Comparison of ENCODE assay signal across 1 cellular context in the genomic region with DNA sequence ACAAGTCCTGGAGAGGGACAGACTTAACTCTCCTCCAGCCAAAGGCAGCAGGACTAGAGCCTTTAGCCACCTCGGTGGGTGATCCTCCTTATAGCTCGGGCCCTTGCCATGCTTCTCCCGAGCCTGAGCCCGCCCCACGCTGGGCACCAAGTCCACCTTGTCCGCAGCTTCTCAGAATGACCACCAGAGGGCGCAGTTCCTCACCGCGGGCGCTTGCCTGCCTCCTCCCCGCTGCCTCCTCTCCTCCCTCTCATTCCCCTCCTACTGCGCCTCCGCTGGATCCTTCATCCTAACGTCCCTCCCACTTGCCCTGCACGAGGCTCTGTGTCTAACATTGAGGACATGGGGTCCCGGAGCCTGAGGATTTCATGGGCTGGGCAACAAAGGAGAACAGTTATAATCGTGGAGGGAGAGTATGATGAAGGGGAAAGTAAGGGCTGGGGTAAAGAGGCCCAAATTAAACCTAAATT.
TF ChIP-seq lines count a peak whose summit lies in the region.

No MANE protein-coding gene starts in this region.

TF ChIP-seq in HepG2, 621 proteins besides CTCF, POLR2A, EP300 and RAD21 (continued from another document):
- TF ChIP-seq, protein P1, sequence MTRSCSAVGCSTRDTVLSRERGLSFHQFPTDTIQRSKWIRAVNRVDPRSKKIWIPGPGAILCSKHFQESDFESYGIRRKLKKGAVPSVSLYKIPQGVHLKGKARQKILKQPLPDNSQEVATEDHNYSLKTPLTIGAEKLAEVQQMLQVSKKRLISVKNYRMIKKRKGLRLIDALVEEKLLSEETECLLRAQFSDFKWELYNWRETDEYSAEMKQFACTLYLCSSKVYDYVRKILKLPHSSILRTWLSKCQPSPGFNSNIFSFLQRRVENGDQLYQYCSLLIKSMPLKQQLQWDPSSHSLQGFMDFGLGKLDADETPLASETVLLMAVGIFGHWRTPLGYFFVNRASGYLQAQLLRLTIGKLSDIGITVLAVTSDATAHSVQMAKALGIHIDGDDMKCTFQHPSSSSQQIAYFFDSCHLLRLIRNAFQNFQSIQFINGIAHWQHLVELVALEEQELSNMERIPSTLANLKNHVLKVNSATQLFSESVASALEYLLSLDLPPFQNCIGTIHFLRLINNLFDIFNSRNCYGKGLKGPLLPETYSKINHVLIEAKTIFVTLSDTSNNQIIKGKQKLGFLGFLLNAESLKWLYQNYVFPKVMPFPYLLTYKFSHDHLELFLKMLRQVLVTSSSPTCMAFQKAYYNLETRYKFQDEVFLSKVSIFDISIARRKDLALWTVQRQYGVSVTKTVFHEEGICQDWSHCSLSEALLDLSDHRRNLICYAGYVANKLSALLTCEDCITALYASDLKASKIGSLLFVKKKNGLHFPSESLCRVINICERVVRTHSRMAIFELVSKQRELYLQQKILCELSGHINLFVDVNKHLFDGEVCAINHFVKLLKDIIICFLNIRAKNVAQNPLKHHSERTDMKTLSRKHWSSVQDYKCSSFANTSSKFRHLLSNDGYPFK (CRISPR knock-in tag; IDR thresholded peaks at IDR 0.05; ENCODE audit: borderline replicate concordance), result no peak; the same call in 1 of the 2 replicates
- TF ChIP-seq, protein P2, sequence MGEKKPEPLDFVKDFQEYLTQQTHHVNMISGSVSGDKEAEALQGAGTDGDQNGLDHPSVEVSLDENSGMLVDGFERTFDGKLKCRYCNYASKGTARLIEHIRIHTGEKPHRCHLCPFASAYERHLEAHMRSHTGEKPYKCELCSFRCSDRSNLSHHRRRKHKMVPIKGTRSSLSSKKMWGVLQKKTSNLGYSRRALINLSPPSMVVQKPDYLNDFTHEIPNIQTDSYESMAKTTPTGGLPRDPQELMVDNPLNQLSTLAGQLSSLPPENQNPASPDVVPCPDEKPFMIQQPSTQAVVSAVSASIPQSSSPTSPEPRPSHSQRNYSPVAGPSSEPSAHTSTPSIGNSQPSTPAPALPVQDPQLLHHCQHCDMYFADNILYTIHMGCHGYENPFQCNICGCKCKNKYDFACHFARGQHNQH (CRISPR knock-in tag; IDR thresholded peaks at IDR 0.05), result no peak
- TF ChIP-seq, protein P3, sequence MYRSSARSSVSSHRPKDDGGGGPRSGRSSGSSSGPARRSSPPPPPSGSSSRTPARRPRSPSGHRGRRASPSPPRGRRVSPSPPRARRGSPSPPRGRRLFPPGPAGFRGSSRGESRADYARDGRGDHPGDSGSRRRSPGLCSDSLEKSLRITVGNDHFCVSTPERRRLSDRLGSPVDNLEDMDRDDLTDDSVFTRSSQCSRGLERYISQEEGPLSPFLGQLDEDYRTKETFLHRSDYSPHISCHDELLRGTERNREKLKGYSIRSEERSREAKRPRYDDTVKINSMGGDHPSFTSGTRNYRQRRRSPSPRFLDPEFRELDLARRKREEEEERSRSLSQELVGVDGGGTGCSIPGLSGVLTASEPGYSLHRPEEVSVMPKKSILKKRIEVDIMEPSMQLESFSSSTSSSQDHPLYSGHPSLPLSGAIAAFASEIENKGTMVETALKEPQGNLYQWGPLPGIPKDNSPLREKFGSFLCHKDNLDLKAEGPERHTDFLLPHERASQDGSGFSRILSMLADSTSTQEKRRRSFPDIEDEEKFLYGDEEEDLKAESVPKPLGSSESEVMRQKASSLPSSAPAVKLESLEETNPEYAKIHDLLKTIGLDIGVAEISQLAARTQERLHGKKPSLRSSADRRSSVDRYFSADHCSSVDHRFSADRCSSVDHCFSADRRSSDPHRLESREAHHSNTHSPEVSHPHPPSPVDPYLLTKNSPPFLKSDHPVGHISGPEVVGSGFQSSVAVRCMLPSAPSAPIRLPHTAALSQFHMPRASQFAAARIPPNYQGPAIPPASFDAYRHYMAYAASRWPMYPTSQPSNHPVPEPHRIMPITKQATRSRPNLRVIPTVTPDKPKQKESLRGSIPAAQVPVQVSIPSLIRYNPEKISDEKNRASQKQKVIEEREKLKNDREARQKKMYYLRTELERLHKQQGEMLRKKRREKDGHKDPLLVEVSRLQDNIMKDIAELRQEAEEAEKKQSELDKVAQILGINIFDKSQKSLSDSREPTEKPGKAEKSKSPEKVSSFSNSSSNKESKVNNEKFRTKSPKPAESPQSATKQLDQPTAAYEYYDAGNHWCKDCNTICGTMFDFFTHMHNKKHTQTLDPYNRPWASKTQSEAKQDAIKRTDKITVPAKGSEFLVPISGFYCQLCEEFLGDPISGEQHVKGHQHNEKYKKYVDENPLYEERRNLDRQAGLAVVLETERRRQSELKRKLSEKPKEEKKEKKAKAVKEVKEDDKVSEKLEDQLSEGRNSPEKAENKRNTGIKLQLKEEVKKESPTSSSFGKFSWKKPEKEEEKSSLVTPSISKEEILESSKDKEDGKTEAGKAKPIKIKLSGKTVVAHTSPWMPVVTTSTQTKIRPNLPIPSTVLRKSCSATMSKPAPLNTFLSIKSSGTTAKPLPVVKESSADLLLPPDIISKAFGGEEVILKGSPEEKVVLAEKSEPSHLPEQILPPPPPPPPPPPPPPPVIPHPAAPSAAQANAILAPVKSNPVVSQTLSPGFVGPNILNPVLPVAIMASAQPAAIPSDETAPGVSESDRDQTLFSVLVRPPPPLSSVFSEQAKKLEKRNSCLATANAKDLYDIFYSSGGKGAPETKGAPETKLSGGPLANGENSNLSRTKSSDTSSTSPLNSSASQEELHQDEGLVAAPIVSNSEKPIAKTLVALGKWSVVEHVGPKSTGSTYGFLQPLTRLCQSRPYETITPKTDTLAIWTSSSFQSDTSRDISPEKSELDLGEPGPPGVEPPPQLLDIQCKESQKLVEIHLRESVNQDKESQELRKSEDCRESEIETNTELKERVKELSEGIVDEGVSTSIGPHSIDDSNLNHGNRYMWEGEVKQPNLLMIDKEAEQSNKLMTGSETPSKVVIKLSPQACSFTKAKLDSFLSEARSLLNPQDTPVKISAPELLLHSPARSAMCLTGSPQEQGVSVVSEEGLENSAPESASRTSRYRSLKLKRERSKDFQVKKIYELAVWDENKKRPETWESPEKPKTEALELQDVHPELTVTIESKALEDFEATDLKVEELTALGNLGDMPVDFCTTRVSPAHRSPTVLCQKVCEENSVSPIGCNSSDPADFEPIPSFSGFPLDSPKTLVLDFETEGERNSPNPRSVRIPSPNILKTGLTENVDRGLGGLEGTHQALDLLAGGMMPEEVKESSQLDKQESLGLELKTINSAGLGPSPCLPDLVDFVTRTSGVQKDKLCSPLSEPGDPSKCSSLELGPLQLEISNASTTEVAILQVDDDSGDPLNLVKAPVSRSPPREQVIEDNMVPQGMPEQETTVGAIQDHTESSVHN (CRISPR knock-in tag; IDR thresholded peaks at IDR 0.05), result no peak
- TF ChIP-seq ASH2L (IDR thresholded peaks at IDR 0.05; ENCODE audit: insufficient read length, low read depth, low read length) (no peak), ZC3H13 (CRISPR knock-in tag; IDR thresholded peaks at IDR 0.05) (peak; percentile 70; the same call in 1 of the 2 replicates), ZFP90 (CRISPR knock-in tag; IDR thresholded peaks at IDR 0.05; ENCODE audit: borderline replicate concordance) (no peak), SALL1 (CRISPR knock-in tag; IDR thresholded peaks at IDR 0.05) (peak; percentile 77), YEATS2 (CRISPR knock-in tag; IDR thresholded peaks at IDR 0.05; ENCODE audit: borderline replicate concordance) (no peak), XRCC5 (optimal IDR thresholded peaks at IDR 0.05; ENCODE audit: low read length) (peak; percentile 78), HNF4G (IDR thresholded peaks at IDR 0.05; ENCODE audit: borderline replicate concordance, low read depth, low read length) (peak; percentile 2; the same call in 1 of the 2 replicates), HNF4G (CRISPR knock-in tag; IDR thresholded peaks at IDR 0.05; ENCODE audit: borderline replicate concordance, low read depth) (no peak), NFIB (CRISPR knock-in tag; IDR thresholded peaks at IDR 0.05; ENCODE audit: borderline replicate concordance) (no peak), LCORL (IDR thresholded peaks at IDR 0.05) (no peak), LCORL (CRISPR knock-in tag; IDR thresholded peaks at IDR 0.05) (peak; percentile 69; the same call in 1 of the 2 replicates), RARG (CRISPR knock-in tag; IDR thresholded peaks at IDR 0.05; ENCODE audit: low read depth) (no peak), FOXM1 (CRISPR knock-in tag; IDR thresholded peaks at IDR 0.05) (no peak), TRIM24 (CRISPR knock-in tag; IDR thresholded peaks at IDR 0.05) (no peak), NBN (conservative IDR thresholded peaks at IDR 0.05) (no peak), CENPT (CRISPR knock-in tag; IDR thresholded peaks at IDR 0.05; ENCODE audit: low read depth) (no peak), ELF4 (CRISPR knock-in tag; IDR thresholded peaks at IDR 0.05; ENCODE audit: borderline replicate concordance) (no peak), ZNF317 (CRISPR knock-in tag; IDR thresholded peaks at IDR 0.05) (no peak), ZBTB20 (CRISPR knock-in tag; IDR thresholded peaks at IDR 0.05; ENCODE audit: borderline replicate concordance, low read depth) (no peak)
- TF ChIP-seq, protein P4, sequence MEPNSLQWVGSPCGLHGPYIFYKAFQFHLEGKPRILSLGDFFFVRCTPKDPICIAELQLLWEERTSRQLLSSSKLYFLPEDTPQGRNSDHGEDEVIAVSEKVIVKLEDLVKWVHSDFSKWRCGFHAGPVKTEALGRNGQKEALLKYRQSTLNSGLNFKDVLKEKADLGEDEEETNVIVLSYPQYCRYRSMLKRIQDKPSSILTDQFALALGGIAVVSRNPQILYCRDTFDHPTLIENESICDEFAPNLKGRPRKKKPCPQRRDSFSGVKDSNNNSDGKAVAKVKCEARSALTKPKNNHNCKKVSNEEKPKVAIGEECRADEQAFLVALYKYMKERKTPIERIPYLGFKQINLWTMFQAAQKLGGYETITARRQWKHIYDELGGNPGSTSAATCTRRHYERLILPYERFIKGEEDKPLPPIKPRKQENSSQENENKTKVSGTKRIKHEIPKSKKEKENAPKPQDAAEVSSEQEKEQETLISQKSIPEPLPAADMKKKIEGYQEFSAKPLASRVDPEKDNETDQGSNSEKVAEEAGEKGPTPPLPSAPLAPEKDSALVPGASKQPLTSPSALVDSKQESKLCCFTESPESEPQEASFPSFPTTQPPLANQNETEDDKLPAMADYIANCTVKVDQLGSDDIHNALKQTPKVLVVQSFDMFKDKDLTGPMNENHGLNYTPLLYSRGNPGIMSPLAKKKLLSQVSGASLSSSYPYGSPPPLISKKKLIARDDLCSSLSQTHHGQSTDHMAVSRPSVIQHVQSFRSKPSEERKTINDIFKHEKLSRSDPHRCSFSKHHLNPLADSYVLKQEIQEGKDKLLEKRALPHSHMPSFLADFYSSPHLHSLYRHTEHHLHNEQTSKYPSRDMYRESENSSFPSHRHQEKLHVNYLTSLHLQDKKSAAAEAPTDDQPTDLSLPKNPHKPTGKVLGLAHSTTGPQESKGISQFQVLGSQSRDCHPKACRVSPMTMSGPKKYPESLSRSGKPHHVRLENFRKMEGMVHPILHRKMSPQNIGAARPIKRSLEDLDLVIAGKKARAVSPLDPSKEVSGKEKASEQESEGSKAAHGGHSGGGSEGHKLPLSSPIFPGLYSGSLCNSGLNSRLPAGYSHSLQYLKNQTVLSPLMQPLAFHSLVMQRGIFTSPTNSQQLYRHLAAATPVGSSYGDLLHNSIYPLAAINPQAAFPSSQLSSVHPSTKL (CRISPR knock-in tag; IDR thresholded peaks at IDR 0.05), result peak; percentile 16; the same call in 1 of the 2 replicates
